Comparison of ENCODE assay signal across 8 cellular contexts in genomic region chr3:14410501-14411165, GRCh38. TPM values are rescaled to one million over a fixed set of nuclear protein-coding genes. Genes with fewer than 3 reads are reported as not detected.
A peak's percentile ranks its signal among the peaks of the same experiment; 100 is the strongest.
DNase-seq lines count a peak whose midpoint lies in the region; ATAC-seq lines count a peak whose summit lies in the region.

No MANE protein-coding gene starts in this region.

- 74 to 76% methylated on average over 6 of the region's 6 CpGs for WGBS in aorta, 2 donors

- no peaks in the 10 kb centered on the region for H3K9me3 ChIP-seq in aorta (ENCODE audit: control insufficient read depth, low read length)

- peak; percentile 66 for ATAC-seq in HG03460 (IDR thresholded peaks at IDR 0.05; ENCODE audit: unreplicated experiment)
- ATAC-seq in aorta (ENCODE audit: low FRiP score), result peak; percentile 57
- no peak for ATAC-seq in GM19324 (IDR thresholded peaks at IDR 0.05; ENCODE audit: low FRiP score, unreplicated experiment)
- ATAC-seq in HG02759 (IDR thresholded peaks at IDR 0.05; ENCODE audit: unreplicated experiment), result no peak

- H3K27me3 ChIP-seq in aorta (ENCODE audit: control insufficient read depth in 1 of 2, insufficient read depth in 2 of 2, low read length in 1 of 2), result no peaks in the 10 kb centered on the region

- DNase-seq in EH (ENCODE audit: low read depth), result peak; percentile 99
- peak; percentile 71 for DNase-seq in activated CD4-positive, alpha-beta memory T cell treated with anti-CD3 and anti-CD28 coated beads for 36 hours
- peak; percentile 92 for DNase-seq in hepatic stellate cell (ENCODE audit: low spot score)
- DNase-seq in aorta, result peak in 1 of 2 donors; percentile 87
- no peak for DNase-seq in NCI-H526 (lab: John Stamatoyannopoulos, UW)

- intact Hi-C loops in activated CD4-positive, alpha-beta memory T cell treated with anti-CD3 and anti-CD28 coated beads for 36 hours (cut with micrococcal nuclease), result no loop called here
- intact Hi-C loops in aorta (cut with DNase I), result no loop called here

- no peaks in the 10 kb centered on the region for H3K27me3 Mint-ChIP-seq in activated CD4-positive, alpha-beta memory T cell treated with anti-CD3 and anti-CD28 coated beads for 36 hours

- H3K27ac Mint-ChIP-seq in activated CD4-positive, alpha-beta memory T cell treated with anti-CD3 and anti-CD28 coated beads for 36 hours, result peak overlapping the region; percentile 84

- no peak overlapping the region for H3K4me3 ChIP-seq in aorta (ENCODE audit: low read length in 2 of 2)

- POLR2A ChIA-PET in activated CD4-positive, alpha-beta memory T cell treated with anti-CD3 and anti-CD28 coated beads for 36 hours (lab: Charles Lee), result interaction anchor here (1.7 kb wide), 1 partner anchor 8 kb away, joined by 5 read pairs; the partner anchor contains the start of gene SLC6A6

- H3K4me3 Mint-ChIP-seq in activated CD4-positive, alpha-beta memory T cell treated with anti-CD3 and anti-CD28 coated beads for 36 hours, result peak overlapping the region; percentile 26

- CTCF ChIA-PET in activated CD4-positive, alpha-beta memory T cell treated with anti-CD3 and anti-CD28 coated beads for 36 hours (lab: Charles Lee), result interaction anchor here (0.8 kb wide), 1 partner anchor 20 kb away, joined by 3 read pairs; no protein-coding TSS in a partner anchor

- no peaks in the 10 kb centered on the region for H3K4me1 ChIP-seq in aorta (ENCODE audit: control insufficient read depth in 1 of 2, insufficient read depth in 2 of 2, low read length in 2 of 2)

- H3K36me3 Mint-ChIP-seq in activated CD4-positive, alpha-beta memory T cell treated with anti-CD3 and anti-CD28 coated beads for 36 hours, result peaks cover 12% of the 10 kb centered on the region

- no peaks in the 10 kb centered on the region for H3K9me3 Mint-ChIP-seq in activated CD4-positive, alpha-beta memory T cell treated with anti-CD3 and anti-CD28 coated beads for 36 hours

- H3K27ac ChIP-seq in aorta (ENCODE audit: low read depth in 1 of 2, low read length in 2 of 2), result peak overlapping the region in 1 of 2 donors; percentile 30

- no peaks in the 10 kb centered on the region for H3K36me3 ChIP-seq in aorta (ENCODE audit: control insufficient read depth in 1 of 2, insufficient read depth in 2 of 2, low read length in 1 of 2)

- H3K4me1 Mint-ChIP-seq in activated CD4-positive, alpha-beta memory T cell treated with anti-CD3 and anti-CD28 coated beads for 36 hours (ENCODE audit: low read depth), result peaks cover 42% of the 10 kb centered on the region

RNA-seq across cellular contexts. Expression of gene SLC6A6, which starts 8.2 kb away (rescaled TPM):
- 10 to 100 TPM; 44.0 to 45.1 TPM for total RNA-seq in activated CD4-positive, alpha-beta memory T cell treated with anti-CD3 and anti-CD28 coated beads for 36 hours
- total RNA-seq in aorta, result 10 to 100 TPM; 36.5 to 62.2 TPM
- 1 to 10 TPM; 5.3 to 6.1 TPM for polyA plus RNA-seq in aorta

Comparison
In these comparisons a context has a peak if more than half of its experiments do, and no peak if none do; other contexts are left out.
1. DNase-seq: peak in EH (single experiment), activated CD4-positive, alpha-beta memory T cell treated with anti-CD3 and anti-CD28 coated beads for 36 hours (single experiment) and hepatic stellate cell (single experiment); none in NCI-H526 (0 of 2).
2. ATAC-seq: peak in HG03460 (single experiment) and aorta (single experiment); none in GM19324 (single experiment) and HG02759 (single experiment).